Comparison of ENCODE assay signal across 10 cellular contexts in the genomic region with DNA sequence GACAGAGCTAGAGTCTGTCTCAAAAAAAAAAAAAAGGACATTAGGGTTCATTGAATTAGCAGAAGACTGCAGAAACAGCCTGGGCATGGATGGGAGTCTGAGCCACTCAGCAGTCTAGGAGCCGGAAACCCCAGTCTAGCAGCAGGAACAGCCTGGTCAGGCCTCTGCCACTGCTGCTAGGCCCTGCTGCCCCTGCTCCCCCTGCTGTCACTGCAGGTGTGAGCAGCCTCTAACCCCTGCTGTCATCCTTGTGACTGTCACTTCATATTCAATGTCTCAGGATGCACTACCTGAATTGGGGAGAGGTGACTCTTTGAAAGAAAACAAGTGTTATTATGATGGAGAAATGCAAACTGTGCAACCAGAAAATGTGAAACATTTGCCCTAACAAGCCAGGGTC. TPM values are rescaled to one million over a fixed set of nuclear protein-coding genes. Genes with fewer than 3 reads are reported as not detected.
DNase-seq lines count a peak whose midpoint lies in the region; ATAC-seq and TF ChIP-seq lines count a peak whose summit lies in the region.
"Had no signal": no experiment of that assay in that cellular context is flagged by ENCODE, and none has a peak within 500 bp of the region (broad histone marks: within the 10 kb centered on the region; RNA-seq: fewer than 3 reads in every experiment).

No MANE protein-coding gene starts in this region.

- H3K36me3 ChIP-seq in left ventricle myocardium inferior (no peaks in the 10 kb centered on the region), aorta (ENCODE audit: control insufficient read depth in 1 of 2, insufficient read depth in 2 of 2, low read length in 1 of 2) (no peaks in the 10 kb centered on the region)

- peak; percentile 43 for TF ChIP-seq CTCF in left ventricle myocardium inferior (IDR thresholded peaks at IDR 0.05; ENCODE audit: borderline replicate concordance)

- 89 to 92% methylated on average over 1 of the region's 1 CpG for WGBS in aorta, 2 donors

- H3K9me3 ChIP-seq in left ventricle myocardium inferior (replicated peaks) (no peaks in the 10 kb centered on the region), aorta (ENCODE audit: control insufficient read depth, low read length) (no peaks in the 10 kb centered on the region)

- H3K4me3 ChIP-seq in left ventricle myocardium inferior: no peak overlapping the region
- no peak overlapping the region for H3K4me3 ChIP-seq in aorta (ENCODE audit: low read length in 2 of 2)
- H3K4me3 ChIP-seq: lung had no signal

- no peaks in the 10 kb centered on the region for H3K4me1 ChIP-seq in left ventricle myocardium inferior
- H3K4me1 ChIP-seq in aorta (ENCODE audit: control insufficient read depth in 1 of 2, insufficient read depth in 2 of 2, low read length in 2 of 2): no peaks in the 10 kb centered on the region

- peak; percentile 27 for DNase-seq in stimulated activated CD4-positive, alpha-beta T cell treated with anti-CD3 and anti-CD28 coated beads, Interleukin-12 subunit alpha, Interleukin-12 subunit beta, amount 100 ng/mL, for 4 hours
- no peak for DNase-seq in stimulated activated CD4-positive, alpha-beta T cell treated with anti-CD3 and anti-CD28 coated beads, Interleukin-2, amount 100 ng/mL, for 48 hours
- DNase-seq in T-helper 9 cell (peak; percentile 7), left ventricle myocardium inferior (no peak), NCI-H1092 (lab: John Stamatoyannopoulos, UW) (no peak), aorta (no peak)
- DNase-seq: anterior cingulate cortex had no signal

- intact Hi-C loops in left ventricle myocardium inferior (cut with micrococcal nuclease): no loop called here
- intact Hi-C loops in aorta (cut with DNase I): loop anchor here in 1 of 2 donors (5.0 kb wide), 1 partner anchor 34 kb away; no protein-coding TSS in a partner anchor

- ATAC-seq in GM21717 (IDR thresholded peaks at IDR 0.05; ENCODE audit: unreplicated experiment) (no peak), HG03025 (IDR thresholded peaks at IDR 0.05; ENCODE audit: low FRiP score, unreplicated experiment) (no peak), aorta (ENCODE audit: low FRiP score) (no peak)

- H3K27me3 ChIP-seq in left ventricle myocardium inferior (ENCODE audit: low read depth): no peaks in the 10 kb centered on the region
- H3K27me3 ChIP-seq in aorta (ENCODE audit: control insufficient read depth in 1 of 2, insufficient read depth in 2 of 2, low read length in 1 of 2): no peaks in the 10 kb centered on the region

- no peak overlapping the region for H3K27ac ChIP-seq in left ventricle myocardium inferior (replicated peaks)
- no peak overlapping the region for H3K27ac ChIP-seq in aorta (ENCODE audit: low read depth in 1 of 2, low read length in 2 of 2)

RNA-seq across cellular contexts. Expression of a gene that starts 7.0 kb away (rescaled TPM):
- 228 TPM for total RNA-seq in left ventricle myocardium inferior
- total RNA-seq in aorta: 100 to 1,000 TPM; 377 to 555 TPM
- 100 to 1,000 TPM in 1 of 2 donors, 10 to 100 TPM in 1; 50.0 to 355 TPM for polyA plus RNA-seq in aorta

RNA-seq across cellular contexts. Expression of a gene that starts 45.2 kb away (rescaled TPM):
- 6.0 TPM for total RNA-seq in left ventricle myocardium inferior
- 10 to 100 TPM; 12.9 to 24.0 TPM for total RNA-seq in aorta
- polyA plus RNA-seq in aorta: 10 to 100 TPM; 17.6 to 25.8 TPM

RNA-seq across cellular contexts. Expression of a gene that starts 56.9 kb away (rescaled TPM):
- total RNA-seq in left ventricle myocardium inferior (1.0 TPM), aorta (1 to 10 TPM; 1.5 TPM)
- 1 to 10 TPM in 1 of 2 donors, under 1 TPM in 1; 0.84 to 2.5 TPM for polyA plus RNA-seq in aorta

RNA-seq across cellular contexts. Expression of a gene that starts 58.1 kb away (rescaled TPM):
- total RNA-seq in left ventricle myocardium inferior (45.7 TPM), aorta (not detected)
- polyA plus RNA-seq in aorta: not detected
- total RNA-seq: lung had no signal
- polyA plus RNA-seq: lung had no signal

Comparison
In these comparisons a context has a peak if more than half of its experiments do, and no peak if none do; other contexts are left out.
1. DNase-seq: peak in stimulated activated CD4-positive, alpha-beta T cell treated with anti-CD3 and anti-CD28 coated beads, Interleukin-12 subunit alpha, Interleukin-12 subunit beta, amount 100 ng/mL, for 4 hours (single experiment) and T-helper 9 cell (single experiment); none in stimulated activated CD4-positive, alpha-beta T cell treated with anti-CD3 and anti-CD28 coated beads, Interleukin-2, amount 100 ng/mL, for 48 hours (0 of 2), left ventricle myocardium inferior (single experiment), NCI-H1092 (single experiment) and aorta (0 of 2).